Comparison of ENCODE assay signal across 1 cellular context in the genomic region with DNA sequence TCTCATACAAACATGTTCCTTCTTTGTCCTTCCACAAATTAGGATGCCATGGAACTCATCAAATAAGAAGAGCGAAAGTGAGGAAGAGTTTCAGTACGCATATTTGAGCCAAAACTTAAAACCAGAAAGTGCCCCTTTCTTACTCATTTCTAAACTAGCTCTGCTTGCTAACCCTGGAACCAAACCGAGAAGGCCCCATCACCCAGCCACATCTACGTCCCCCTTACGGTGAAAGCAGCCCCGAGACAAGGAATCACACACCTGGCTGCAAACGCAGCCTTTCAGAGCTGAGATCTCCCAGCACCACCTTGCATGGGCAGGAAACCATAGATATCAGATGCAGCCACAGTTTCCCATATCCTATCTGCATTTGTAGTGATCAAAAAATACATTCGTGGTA.
A peak's percentile ranks its signal among the peaks of the same experiment; 100 is the strongest.
TF ChIP-seq lines count a peak whose summit lies in the region.

No MANE protein-coding gene starts in this region.

TF ChIP-seq in GM12878, 131 proteins besides CTCF, POLR2A, EP300 and RAD21 (continued from another document and continues in another):
- TF ChIP-seq RUNX3 (IDR thresholded peaks at IDR 0.05; ENCODE audit: low read length): peak; percentile 94
- TF ChIP-seq, protein P1, sequence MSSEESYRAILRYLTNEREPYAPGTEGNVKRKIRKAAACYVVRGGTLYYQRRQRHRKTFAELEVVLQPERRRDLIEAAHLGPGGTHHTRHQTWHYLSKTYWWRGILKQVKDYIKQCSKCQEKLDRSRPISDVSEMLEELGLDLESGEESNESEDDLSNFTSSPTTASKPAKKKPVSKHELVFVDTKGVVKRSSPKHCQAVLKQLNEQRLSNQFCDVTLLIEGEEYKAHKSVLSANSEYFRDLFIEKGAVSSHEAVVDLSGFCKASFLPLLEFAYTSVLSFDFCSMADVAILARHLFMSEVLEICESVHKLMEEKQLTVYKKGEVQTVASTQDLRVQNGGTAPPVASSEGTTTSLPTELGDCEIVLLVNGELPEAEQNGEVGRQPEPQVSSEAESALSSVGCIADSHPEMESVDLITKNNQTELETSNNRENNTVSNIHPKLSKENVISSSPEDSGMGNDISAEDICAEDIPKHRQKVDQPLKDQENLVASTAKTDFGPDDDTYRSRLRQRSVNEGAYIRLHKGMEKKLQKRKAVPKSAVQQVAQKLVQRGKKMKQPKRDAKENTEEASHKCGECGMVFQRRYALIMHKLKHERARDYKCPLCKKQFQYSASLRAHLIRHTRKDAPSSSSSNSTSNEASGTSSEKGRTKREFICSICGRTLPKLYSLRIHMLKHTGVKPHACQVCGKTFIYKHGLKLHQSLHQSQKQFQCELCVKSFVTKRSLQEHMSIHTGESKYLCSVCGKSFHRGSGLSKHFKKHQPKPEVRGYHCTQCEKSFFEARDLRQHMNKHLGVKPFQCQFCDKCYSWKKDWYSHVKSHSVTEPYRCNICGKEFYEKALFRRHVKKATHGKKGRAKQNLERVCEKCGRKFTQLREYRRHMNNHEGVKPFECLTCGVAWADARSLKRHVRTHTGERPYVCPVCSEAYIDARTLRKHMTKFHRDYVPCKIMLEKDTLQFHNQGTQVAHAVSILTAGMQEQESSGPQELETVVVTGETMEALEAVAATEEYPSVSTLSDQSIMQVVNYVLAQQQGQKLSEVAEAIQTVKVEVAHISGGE (CRISPR knock-in tag; IDR thresholded peaks at IDR 0.05): no peak
- TF ChIP-seq GATAD2B (conservative IDR thresholded peaks at IDR 0.05; ENCODE audit: low read depth): no peak
- TF ChIP-seq, protein P2, sequence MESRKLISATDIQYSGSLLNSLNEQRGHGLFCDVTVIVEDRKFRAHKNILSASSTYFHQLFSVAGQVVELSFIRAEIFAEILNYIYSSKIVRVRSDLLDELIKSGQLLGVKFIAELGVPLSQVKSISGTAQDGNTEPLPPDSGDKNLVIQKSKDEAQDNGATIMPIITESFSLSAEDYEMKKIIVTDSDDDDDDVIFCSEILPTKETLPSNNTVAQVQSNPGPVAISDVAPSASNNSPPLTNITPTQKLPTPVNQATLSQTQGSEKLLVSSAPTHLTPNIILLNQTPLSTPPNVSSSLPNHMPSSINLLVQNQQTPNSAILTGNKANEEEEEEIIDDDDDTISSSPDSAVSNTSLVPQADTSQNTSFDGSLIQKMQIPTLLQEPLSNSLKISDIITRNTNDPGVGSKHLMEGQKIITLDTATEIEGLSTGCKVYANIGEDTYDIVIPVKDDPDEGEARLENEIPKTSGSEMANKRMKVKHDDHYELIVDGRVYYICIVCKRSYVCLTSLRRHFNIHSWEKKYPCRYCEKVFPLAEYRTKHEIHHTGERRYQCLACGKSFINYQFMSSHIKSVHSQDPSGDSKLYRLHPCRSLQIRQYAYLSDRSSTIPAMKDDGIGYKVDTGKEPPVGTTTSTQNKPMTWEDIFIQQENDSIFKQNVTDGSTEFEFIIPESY (IDR thresholded peaks at IDR 0.05): no peak
- peak; percentile 88 for TF ChIP-seq NFIC (IDR thresholded peaks at IDR 0.05; ENCODE audit: low read depth, low read length)
- TF ChIP-seq ZZZ3 (IDR thresholded peaks at IDR 0.05; ENCODE audit: control insufficient read depth, insufficient read length, low read depth): no peak
- no peak for TF ChIP-seq MYB (IDR thresholded peaks at IDR 0.05; ENCODE audit: borderline replicate concordance, low read depth, low read length)
- TF ChIP-seq NR2F1 (conservative IDR thresholded peaks at IDR 0.05): no peak
- TF ChIP-seq ZBED1 (IDR thresholded peaks at IDR 0.05; ENCODE audit: borderline replicate concordance): peak; percentile 30; the same call in 1 of the 2 replicates
- TF ChIP-seq MEF2A (IDR thresholded peaks at IDR 0.05; ENCODE audit: insufficient read depth, low read depth, low read length): 0 out of 2 replicates have a peak, but pooled peaks have one; percentile 54
- TF ChIP-seq, protein P3, sequence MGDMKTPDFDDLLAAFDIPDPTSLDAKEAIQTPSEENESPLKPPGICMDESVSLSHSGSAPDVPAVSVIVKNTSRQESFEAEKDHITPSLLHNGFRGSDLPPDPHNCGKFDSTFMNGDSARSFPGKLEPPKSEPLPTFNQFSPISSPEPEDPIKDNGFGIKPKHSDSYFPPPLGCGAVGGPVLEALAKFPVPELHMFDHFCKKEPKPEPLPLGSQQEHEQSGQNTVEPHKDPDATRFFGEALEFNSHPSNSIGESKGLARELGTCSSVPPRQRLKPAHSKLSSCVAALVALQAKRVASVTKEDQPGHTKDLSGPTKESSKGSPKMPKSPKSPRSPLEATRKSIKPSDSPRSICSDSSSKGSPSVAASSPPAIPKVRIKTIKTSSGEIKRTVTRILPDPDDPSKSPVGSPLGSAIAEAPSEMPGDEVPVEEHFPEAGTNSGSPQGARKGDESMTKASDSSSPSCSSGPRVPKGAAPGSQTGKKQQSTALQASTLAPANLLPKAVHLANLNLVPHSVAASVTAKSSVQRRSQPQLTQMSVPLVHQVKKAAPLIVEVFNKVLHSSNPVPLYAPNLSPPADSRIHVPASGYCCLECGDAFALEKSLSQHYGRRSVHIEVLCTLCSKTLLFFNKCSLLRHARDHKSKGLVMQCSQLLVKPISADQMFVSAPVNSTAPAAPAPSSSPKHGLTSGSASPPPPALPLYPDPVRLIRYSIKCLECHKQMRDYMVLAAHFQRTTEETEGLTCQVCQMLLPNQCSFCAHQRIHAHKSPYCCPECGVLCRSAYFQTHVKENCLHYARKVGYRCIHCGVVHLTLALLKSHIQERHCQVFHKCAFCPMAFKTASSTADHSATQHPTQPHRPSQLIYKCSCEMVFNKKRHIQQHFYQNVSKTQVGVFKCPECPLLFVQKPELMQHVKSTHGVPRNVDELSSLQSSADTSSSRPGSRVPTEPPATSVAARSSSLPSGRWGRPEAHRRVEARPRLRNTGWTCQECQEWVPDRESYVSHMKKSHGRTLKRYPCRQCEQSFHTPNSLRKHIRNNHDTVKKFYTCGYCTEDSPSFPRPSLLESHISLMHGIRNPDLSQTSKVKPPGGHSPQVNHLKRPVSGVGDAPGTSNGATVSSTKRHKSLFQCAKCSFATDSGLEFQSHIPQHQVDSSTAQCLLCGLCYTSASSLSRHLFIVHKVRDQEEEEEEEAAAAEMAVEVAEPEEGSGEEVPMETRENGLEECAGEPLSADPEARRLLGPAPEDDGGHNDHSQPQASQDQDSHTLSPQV (IDR thresholded peaks at IDR 0.05): no peak
- TF ChIP-seq, protein P4, sequence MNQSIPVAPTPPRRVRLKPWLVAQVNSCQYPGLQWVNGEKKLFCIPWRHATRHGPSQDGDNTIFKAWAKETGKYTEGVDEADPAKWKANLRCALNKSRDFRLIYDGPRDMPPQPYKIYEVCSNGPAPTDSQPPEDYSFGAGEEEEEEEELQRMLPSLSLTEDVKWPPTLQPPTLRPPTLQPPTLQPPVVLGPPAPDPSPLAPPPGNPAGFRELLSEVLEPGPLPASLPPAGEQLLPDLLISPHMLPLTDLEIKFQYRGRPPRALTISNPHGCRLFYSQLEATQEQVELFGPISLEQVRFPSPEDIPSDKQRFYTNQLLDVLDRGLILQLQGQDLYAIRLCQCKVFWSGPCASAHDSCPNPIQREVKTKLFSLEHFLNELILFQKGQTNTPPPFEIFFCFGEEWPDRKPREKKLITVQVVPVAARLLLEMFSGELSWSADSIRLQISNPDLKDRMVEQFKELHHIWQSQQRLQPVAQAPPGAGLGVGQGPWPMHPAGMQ (IDR thresholded peaks at IDR 0.05; ENCODE audit: borderline replicate concordance): no peak
- TF ChIP-seq PAX5 (IDR thresholded peaks at IDR 0.05; ENCODE audit: borderline replicate concordance, low read depth, low read length): peak; percentile 53; the same call in 1 of the 2 replicates
- TF ChIP-seq, protein P5, sequence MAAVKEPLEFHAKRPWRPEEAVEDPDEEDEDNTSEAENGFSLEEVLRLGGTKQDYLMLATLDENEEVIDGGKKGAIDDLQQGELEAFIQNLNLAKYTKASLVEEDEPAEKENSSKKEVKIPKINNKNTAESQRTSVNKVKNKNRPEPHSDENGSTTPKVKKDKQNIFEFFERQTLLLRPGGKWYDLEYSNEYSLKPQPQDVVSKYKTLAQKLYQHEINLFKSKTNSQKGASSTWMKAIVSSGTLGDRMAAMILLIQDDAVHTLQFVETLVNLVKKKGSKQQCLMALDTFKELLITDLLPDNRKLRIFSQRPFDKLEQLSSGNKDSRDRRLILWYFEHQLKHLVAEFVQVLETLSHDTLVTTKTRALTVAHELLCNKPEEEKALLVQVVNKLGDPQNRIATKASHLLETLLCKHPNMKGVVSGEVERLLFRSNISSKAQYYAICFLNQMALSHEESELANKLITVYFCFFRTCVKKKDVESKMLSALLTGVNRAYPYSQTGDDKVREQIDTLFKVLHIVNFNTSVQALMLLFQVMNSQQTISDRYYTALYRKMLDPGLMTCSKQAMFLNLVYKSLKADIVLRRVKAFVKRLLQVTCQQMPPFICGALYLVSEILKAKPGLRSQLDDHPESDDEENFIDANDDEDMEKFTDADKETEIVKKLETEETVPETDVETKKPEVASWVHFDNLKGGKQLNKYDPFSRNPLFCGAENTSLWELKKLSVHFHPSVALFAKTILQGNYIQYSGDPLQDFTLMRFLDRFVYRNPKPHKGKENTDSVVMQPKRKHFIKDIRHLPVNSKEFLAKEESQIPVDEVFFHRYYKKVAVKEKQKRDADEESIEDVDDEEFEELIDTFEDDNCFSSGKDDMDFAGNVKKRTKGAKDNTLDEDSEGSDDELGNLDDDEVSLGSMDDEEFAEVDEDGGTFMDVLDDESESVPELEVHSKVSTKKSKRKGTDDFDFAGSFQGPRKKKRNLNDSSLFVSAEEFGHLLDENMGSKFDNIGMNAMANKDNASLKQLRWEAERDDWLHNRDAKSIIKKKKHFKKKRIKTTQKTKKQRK (IDR thresholded peaks at IDR 0.05; ENCODE audit: low read depth, low read length): no peak
- TF ChIP-seq TCF3 (IDR thresholded peaks at IDR 0.05; ENCODE audit: borderline replicate concordance, insufficient read depth, low read depth, low read length): peak; percentile 80
- TF ChIP-seq BACH1 (IDR thresholded peaks at IDR 0.05; ENCODE audit: borderline replicate concordance): no peak
- TF ChIP-seq NR2C2 (IDR thresholded peaks at IDR 0.05; ENCODE audit: borderline replicate concordance, control insufficient read depth, insufficient read length, low read depth): no peak
- TF ChIP-seq ATF7 (IDR thresholded peaks at IDR 0.05; ENCODE audit: low read depth): no peak
- TF ChIP-seq TCF7 (IDR thresholded peaks at IDR 0.05; ENCODE audit: borderline replicate concordance): no peak
- no peak for TF ChIP-seq NRF1 (conservative IDR thresholded peaks at IDR 0.05; ENCODE audit: low read depth, low read length)
- TF ChIP-seq SRF (IDR thresholded peaks at IDR 0.05; ENCODE audit: low read depth in 2 of 2, low read length in 2 of 2): no peak
- TF ChIP-seq GABPA (IDR thresholded peaks at IDR 0.05; ENCODE audit: low read depth): no peak
- TF ChIP-seq SMC3 (IDR thresholded peaks at IDR 0.05; ENCODE audit: borderline replicate concordance, low read length): no peak
- TF ChIP-seq, protein P6, sequence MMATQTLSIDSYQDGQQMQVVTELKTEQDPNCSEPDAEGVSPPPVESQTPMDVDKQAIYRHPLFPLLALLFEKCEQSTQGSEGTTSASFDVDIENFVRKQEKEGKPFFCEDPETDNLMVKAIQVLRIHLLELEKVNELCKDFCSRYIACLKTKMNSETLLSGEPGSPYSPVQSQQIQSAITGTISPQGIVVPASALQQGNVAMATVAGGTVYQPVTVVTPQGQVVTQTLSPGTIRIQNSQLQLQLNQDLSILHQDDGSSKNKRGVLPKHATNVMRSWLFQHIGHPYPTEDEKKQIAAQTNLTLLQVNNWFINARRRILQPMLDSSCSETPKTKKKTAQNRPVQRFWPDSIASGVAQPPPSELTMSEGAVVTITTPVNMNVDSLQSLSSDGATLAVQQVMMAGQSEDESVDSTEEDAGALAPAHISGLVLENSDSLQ (IDR thresholded peaks at IDR 0.05): no peak
- TF ChIP-seq, protein P7, sequence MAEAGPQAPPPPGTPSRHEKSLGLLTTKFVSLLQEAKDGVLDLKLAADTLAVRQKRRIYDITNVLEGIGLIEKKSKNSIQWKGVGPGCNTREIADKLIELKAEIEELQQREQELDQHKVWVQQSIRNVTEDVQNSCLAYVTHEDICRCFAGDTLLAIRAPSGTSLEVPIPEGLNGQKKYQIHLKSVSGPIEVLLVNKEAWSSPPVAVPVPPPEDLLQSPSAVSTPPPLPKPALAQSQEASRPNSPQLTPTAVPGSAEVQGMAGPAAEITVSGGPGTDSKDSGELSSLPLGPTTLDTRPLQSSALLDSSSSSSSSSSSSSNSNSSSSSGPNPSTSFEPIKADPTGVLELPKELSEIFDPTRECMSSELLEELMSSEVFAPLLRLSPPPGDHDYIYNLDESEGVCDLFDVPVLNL (IDR thresholded peaks at IDR 0.05; ENCODE audit: low read depth, low read length): no peak
- TF ChIP-seq, protein P8, sequence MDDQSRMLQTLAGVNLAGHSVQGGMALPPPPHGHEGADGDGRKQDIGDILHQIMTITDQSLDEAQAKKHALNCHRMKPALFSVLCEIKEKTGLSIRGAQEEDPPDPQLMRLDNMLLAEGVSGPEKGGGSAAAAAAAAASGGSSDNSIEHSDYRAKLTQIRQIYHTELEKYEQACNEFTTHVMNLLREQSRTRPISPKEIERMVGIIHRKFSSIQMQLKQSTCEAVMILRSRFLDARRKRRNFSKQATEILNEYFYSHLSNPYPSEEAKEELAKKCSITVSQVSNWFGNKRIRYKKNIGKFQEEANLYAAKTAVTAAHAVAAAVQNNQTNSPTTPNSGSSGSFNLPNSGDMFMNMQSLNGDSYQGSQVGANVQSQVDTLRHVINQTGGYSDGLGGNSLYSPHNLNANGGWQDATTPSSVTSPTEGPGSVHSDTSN (IDR thresholded peaks at IDR 0.05; ENCODE audit: insufficient replicate concordance, low read depth, low read length): no peak
- TF ChIP-seq SIN3A (IDR thresholded peaks at IDR 0.05; ENCODE audit: low read depth, low read length): no peak
- TF ChIP-seq RELA (IDR thresholded peaks at IDR 0.05; ENCODE audit: borderline replicate concordance, partially characterized antibody): no peak
- no peak for TF ChIP-seq YY1 (IDR thresholded peaks at IDR 0.05; ENCODE audit: low read depth, low read length)
- TF ChIP-seq LARP7 (IDR thresholded peaks at IDR 0.05): no peak
- no peak for TF ChIP-seq ESRRA (IDR thresholded peaks at IDR 0.05; ENCODE audit: low read length)
- TF ChIP-seq CREM (IDR thresholded peaks at IDR 0.05; ENCODE audit: low read depth): peak; percentile 78
- TF ChIP-seq, protein P9, sequence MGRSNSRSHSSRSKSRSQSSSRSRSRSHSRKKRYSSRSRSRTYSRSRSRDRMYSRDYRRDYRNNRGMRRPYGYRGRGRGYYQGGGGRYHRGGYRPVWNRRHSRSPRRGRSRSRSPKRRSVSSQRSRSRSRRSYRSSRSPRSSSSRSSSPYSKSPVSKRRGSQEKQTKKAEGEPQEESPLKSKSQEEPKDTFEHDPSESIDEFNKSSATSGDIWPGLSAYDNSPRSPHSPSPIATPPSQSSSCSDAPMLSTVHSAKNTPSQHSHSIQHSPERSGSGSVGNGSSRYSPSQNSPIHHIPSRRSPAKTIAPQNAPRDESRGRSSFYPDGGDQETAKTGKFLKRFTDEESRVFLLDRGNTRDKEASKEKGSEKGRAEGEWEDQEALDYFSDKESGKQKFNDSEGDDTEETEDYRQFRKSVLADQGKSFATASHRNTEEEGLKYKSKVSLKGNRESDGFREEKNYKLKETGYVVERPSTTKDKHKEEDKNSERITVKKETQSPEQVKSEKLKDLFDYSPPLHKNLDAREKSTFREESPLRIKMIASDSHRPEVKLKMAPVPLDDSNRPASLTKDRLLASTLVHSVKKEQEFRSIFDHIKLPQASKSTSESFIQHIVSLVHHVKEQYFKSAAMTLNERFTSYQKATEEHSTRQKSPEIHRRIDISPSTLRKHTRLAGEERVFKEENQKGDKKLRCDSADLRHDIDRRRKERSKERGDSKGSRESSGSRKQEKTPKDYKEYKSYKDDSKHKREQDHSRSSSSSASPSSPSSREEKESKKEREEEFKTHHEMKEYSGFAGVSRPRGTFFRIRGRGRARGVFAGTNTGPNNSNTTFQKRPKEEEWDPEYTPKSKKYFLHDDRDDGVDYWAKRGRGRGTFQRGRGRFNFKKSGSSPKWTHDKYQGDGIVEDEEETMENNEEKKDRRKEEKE (IDR thresholded peaks at IDR 0.05): no peak
- no peak for TF ChIP-seq EGR1 (IDR thresholded peaks at IDR 0.05; ENCODE audit: borderline replicate concordance in 1 of 2, low read depth in 2 of 2, low read length in 2 of 2)
- no peak for TF ChIP-seq FOXK2 (IDR thresholded peaks at IDR 0.05)
- TF ChIP-seq POU2F2 (IDR thresholded peaks at IDR 0.05; ENCODE audit: borderline replicate concordance, low read depth, low read length): no peak
